ENCODE assay signal across 12 cellular contexts in the genomic region with DNA sequence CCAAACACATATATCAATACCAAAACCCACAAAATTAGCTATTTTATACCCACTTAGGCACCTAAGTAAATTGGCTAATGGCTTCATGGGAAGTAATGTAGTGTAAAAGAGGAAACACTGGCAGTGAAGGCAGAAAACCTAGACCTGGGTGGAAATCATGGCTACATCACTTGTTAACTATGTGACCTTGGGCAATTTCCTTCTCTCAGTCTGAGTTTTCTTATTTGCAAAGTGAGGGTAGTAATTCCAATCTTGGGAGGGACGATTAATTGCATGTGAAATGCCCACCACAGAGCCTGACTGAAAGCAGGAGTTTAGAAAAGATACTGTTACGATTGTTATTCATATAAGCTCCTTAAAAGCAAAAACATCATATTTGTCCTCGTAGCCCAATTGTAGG. TPM values are rescaled to one million over a fixed set of nuclear protein-coding genes. Genes with fewer than 3 reads are reported as not detected.
DNase-seq lines count a peak whose midpoint lies in the region; ATAC-seq and TF ChIP-seq lines count a peak whose summit lies in the region.
"Had no signal": no experiment of that assay in that cellular context is flagged by ENCODE, and none has a peak within 500 bp of the region (broad histone marks: within the 10 kb centered on the region; RNA-seq: fewer than 3 reads in every experiment).

No MANE protein-coding gene starts in this region.

- peaks cover 25% of the 10 kb centered on the region for H3K4me1 Mint-ChIP-seq in activated naive CD8-positive, alpha-beta T cell (ENCODE audit: low read depth)
- H3K4me1 Mint-ChIP-seq in activated naive CD8-positive, alpha-beta T cell treated with anti-CD3 and anti-CD28 coated beads for 36 hours = peaks cover 28% of the 10 kb centered on the region
- H3K4me1 Mint-ChIP-seq in T-helper 2 cell treated with Interferon-gamma antibody and Interleukin-4, amounts not matched to agents 5 μg/mL and 100 μg/mL, for 36 hours (ENCODE audit: low read depth) = peaks cover 34% of the 10 kb centered on the region
- H3K4me1 Mint-ChIP-seq in glutamatergic neuron (ENCODE audit: low read depth, unreplicated experiment) (peaks cover 17% of the 10 kb centered on the region), immature natural killer cell (peaks cover 31 to 45% of the 10 kb centered on the region in 2 donors)

- H3K27ac Mint-ChIP-seq in activated naive CD8-positive, alpha-beta T cell = peak overlapping the region; percentile 28
- no peak overlapping the region for H3K27ac Mint-ChIP-seq in activated naive CD8-positive, alpha-beta T cell treated with anti-CD3 and anti-CD28 coated beads for 36 hours
- peak overlapping the region; percentile 17 for H3K27ac Mint-ChIP-seq in T-helper 2 cell treated with Interferon-gamma antibody and Interleukin-4, amounts not matched to agents 5 μg/mL and 100 μg/mL, for 36 hours
- H3K27ac Mint-ChIP-seq in glutamatergic neuron (ENCODE audit: unreplicated experiment) (peak overlapping the region; percentile 92), immature natural killer cell (peak overlapping the region in 3 of 6 donors; percentile 33 to 66 (median 46))

- H3K4me3 Mint-ChIP-seq in activated naive CD8-positive, alpha-beta T cell = no peak overlapping the region
- H3K4me3 Mint-ChIP-seq in activated naive CD8-positive, alpha-beta T cell treated with anti-CD3 and anti-CD28 coated beads for 36 hours = no peak overlapping the region
- H3K4me3 Mint-ChIP-seq in T-helper 2 cell treated with Interferon-gamma antibody and Interleukin-4, amounts not matched to agents 5 μg/mL and 100 μg/mL, for 36 hours = no peak overlapping the region
- H3K4me3 Mint-ChIP-seq in glutamatergic neuron (ENCODE audit: unreplicated experiment) (peak overlapping the region; percentile 89), immature natural killer cell (no peak overlapping the region)

- DNase-seq in activated naive CD8-positive, alpha-beta T cell treated with anti-CD3 and anti-CD28 coated beads for 36 hours = no peak
- DNase-seq in T-helper 2 cell treated with Interferon-gamma antibody and Interleukin-4, amounts not matched to agents 5 μg/mL and 100 μg/mL, for 36 hours (ENCODE audit: low spot score) = no peak
- DNase-seq in glutamatergic neuron = no peak
- DNase-seq in occipital lobe (lab: John Stamatoyannopoulos, UW) = no peak
- no peak for DNase-seq in immature natural killer cell
- DNase-seq in NCI-H146 treated with DMSO at 0.1 percent for 48 hours (lab: John Stamatoyannopoulos, UW; ENCODE audit: unreplicated experiment) = no peak
- DNase-seq: activated effector memory CD4-positive, alpha-beta T cell treated with Interleukin-2 at 50 U/mL for 16 hours; NCI-H1930; stimulated activated CD4-positive, alpha-beta T cell treated with anti-CD3 and anti-CD28 coated beads, Interleukin-4, amount 100 ng/mL, for 1 hour had no signal

- no peaks in the 10 kb centered on the region for H3K9me3 Mint-ChIP-seq in activated naive CD8-positive, alpha-beta T cell (ENCODE audit: low read depth)
- no peaks in the 10 kb centered on the region for H3K9me3 Mint-ChIP-seq in activated naive CD8-positive, alpha-beta T cell treated with anti-CD3 and anti-CD28 coated beads for 36 hours
- no peaks in the 10 kb centered on the region for H3K9me3 Mint-ChIP-seq in T-helper 2 cell treated with Interferon-gamma antibody and Interleukin-4, amounts not matched to agents 5 μg/mL and 100 μg/mL, for 36 hours
- H3K9me3 Mint-ChIP-seq in glutamatergic neuron (ENCODE audit: unreplicated experiment) (peaks cover 11% of the 10 kb centered on the region), immature natural killer cell (no peaks in the 10 kb centered on the region)
- H3K9me3 Mint-ChIP-seq: natural killer cell treated with Interleukin-12 subunit alpha and Interleukin-12 subunit beta and Interleukin-15 and Interleukin-18, amount 100 ng/mL, for 72 hours had no signal

- H3K27me3 Mint-ChIP-seq in activated naive CD8-positive, alpha-beta T cell = no peaks in the 10 kb centered on the region
- no peaks in the 10 kb centered on the region for H3K27me3 Mint-ChIP-seq in activated naive CD8-positive, alpha-beta T cell treated with anti-CD3 and anti-CD28 coated beads for 36 hours
- H3K27me3 Mint-ChIP-seq in T-helper 2 cell treated with Interferon-gamma antibody and Interleukin-4, amounts not matched to agents 5 μg/mL and 100 μg/mL, for 36 hours (ENCODE audit: low read depth) = no peaks in the 10 kb centered on the region
- peaks cover 8% of the 10 kb centered on the region for H3K27me3 Mint-ChIP-seq in glutamatergic neuron (ENCODE audit: unreplicated experiment)
- peaks cover 0 to 6% (median 3%) of the 10 kb centered on the region in 3 donors for H3K27me3 Mint-ChIP-seq in immature natural killer cell (ENCODE audit: low read depth in 3 of 3)
- H3K27me3 Mint-ChIP-seq: natural killer cell treated with Interleukin-12 subunit alpha and Interleukin-12 subunit beta and Interleukin-15 and Interleukin-18, amount 100 ng/mL, for 72 hours had no signal

- TF ChIP-seq CTCF in glutamatergic neuron (IDR thresholded peaks at IDR 0.05; ENCODE audit: partially characterized antibody, unreplicated experiment) = no peak

- ATAC-seq in HG03097 (IDR thresholded peaks at IDR 0.05; ENCODE audit: low FRiP score, unreplicated experiment) = no peak

- H3K36me3 Mint-ChIP-seq in activated naive CD8-positive, alpha-beta T cell = peaks cover 2% of the 10 kb centered on the region
- H3K36me3 Mint-ChIP-seq in activated naive CD8-positive, alpha-beta T cell treated with anti-CD3 and anti-CD28 coated beads for 36 hours = peaks cover 17% of the 10 kb centered on the region
- peaks cover 24% of the 10 kb centered on the region for H3K36me3 Mint-ChIP-seq in T-helper 2 cell treated with Interferon-gamma antibody and Interleukin-4, amounts not matched to agents 5 μg/mL and 100 μg/mL, for 36 hours (ENCODE audit: low read depth)
- no peaks in the 10 kb centered on the region for H3K36me3 Mint-ChIP-seq in glutamatergic neuron (ENCODE audit: unreplicated experiment)
- peaks cover 0 to 4% (median 4%) of the 10 kb centered on the region in 3 donors for H3K36me3 Mint-ChIP-seq in immature natural killer cell
- H3K36me3 Mint-ChIP-seq: natural killer cell treated with Interleukin-12 subunit alpha and Interleukin-12 subunit beta and Interleukin-15 and Interleukin-18, amount 100 ng/mL, for 72 hours had no signal

RNA-seq across cellular contexts. Expression of gene PTPN9, which starts 6.1 kb away (rescaled TPM):
- 10 to 100 TPM; 12.1 to 13.2 TPM for total RNA-seq in activated naive CD8-positive, alpha-beta T cell treated with anti-CD3 and anti-CD28 coated beads for 36 hours
- total RNA-seq in glutamatergic neuron (ENCODE audit: unreplicated experiment) (138 TPM), occipital lobe (29.3 TPM)
- polyA plus RNA-seq in immature natural killer cell = 10 to 100 TPM; 22.6 to 34.6 (median 31.2) TPM

RNA-seq across cellular contexts. Expression of gene SNUPN, which starts 52.5 kb away (rescaled TPM):
- 10 to 100 TPM; 34.1 to 34.8 TPM for total RNA-seq in activated naive CD8-positive, alpha-beta T cell treated with anti-CD3 and anti-CD28 coated beads for 36 hours
- 15.5 TPM for total RNA-seq in glutamatergic neuron (ENCODE audit: unreplicated experiment)
- total RNA-seq in occipital lobe = 26.0 TPM
- polyA plus RNA-seq in immature natural killer cell = 10 to 100 TPM; 21.2 to 46.0 (median 31.5) TPM
